Comparison of ENCODE assay signal across 18 cellular contexts in genomic region chr12:54997914-54998507, GRCh38. TPM values are rescaled to one million over a fixed set of nuclear protein-coding genes. Genes with fewer than 3 reads are reported as not detected.
"Had no signal": no experiment of that assay in that cellular context is flagged by ENCODE, and none has a peak within 500 bp of the region (broad histone marks: within the 10 kb centered on the region; RNA-seq: fewer than 3 reads in every experiment).

No MANE protein-coding gene starts in this region.

- H3K9me3 ChIP-seq: psoas muscle, right lobe of liver, tibial nerve, vagina had no signal

- H3K27me3 ChIP-seq: right lobe of liver, tibial nerve, vagina had no signal

- H3K4me1 ChIP-seq: psoas muscle, right lobe of liver, vagina had no signal

- H3K27ac ChIP-seq: psoas muscle, right lobe of liver, tibial nerve, vagina had no signal

- DNase-seq: activated CD4-positive, alpha-beta memory T cell treated with anti-CD3 and anti-CD28 coated beads for 36 hours; activated gamma-delta T cell; activated naive CD8-positive, alpha-beta T cell treated with anti-CD3 and anti-CD28 coated beads for 36 hours; activated T-cell treated with anti-CD3 and anti-CD28 coated beads, Interleukin-2, amount 50 U/mL, for 4 hours; anterior cingulate cortex; dermis blood vessel endothelial cell; left ventricle myocardium superior; mesendoderm; nephron progenitor cell; psoas muscle; right lobe of liver had no signal

- H3K36me3 ChIP-seq: right lobe of liver, vagina had no signal

- H3K4me3 ChIP-seq: psoas muscle, right lobe of liver, tibial nerve, vagina had no signal

- ATAC-seq: activated T-cell treated with anti-CD3 and anti-CD28 coated beads, Interleukin-2, amount 50 U/mL, for 4 hours; left ventricle myocardium superior; psoas muscle; right lobe of liver; stimulated activated effector memory CD8-positive, alpha-beta T cell treated with anti-CD3 and anti-CD28 coated beads, Interleukin-12 subunit alpha, Interleukin-12 subunit beta, amount 100 ng/mL, for 72 hours had no signal

RNA-seq across cellular contexts. Expression of gene TESPA1, which starts 13.4 kb away (rescaled TPM):
- total RNA-seq: cerebellum, dermis blood vessel endothelial cell, kidney epithelial cell, osteoblast had no signal

RNA-seq across cellular contexts. Expression of gene NEUROD4, which starts 21.8 kb away (rescaled TPM):
- total RNA-seq: activated CD4-positive, alpha-beta memory T cell treated with anti-CD3 and anti-CD28 coated beads for 36 hours; activated naive CD8-positive, alpha-beta T cell treated with anti-CD3 and anti-CD28 coated beads for 36 hours; activated T-cell treated with anti-CD3 and anti-CD28 coated beads, Interleukin-2, amount 50 U/mL, for 4 hours; dermis blood vessel endothelial cell; kidney epithelial cell; left ventricle myocardium superior; osteoblast; psoas muscle; right lobe of liver; subcutaneous adipose tissue; tibial nerve; vagina had no signal
